ENCODE assay signal across 17 cellular contexts in genomic region chr10:49601857-49602256, GRCh38. TPM values are rescaled to one million over a fixed set of nuclear protein-coding genes. Genes with fewer than 3 reads are reported as not detected.
DNase-seq lines count a peak whose midpoint lies in the region; ATAC-seq and TF ChIP-seq lines count a peak whose summit lies in the region.
"Had no signal": no experiment of that assay in that cellular context is flagged by ENCODE, and none has a peak within 500 bp of the region (broad histone marks: within the 10 kb centered on the region; RNA-seq: fewer than 3 reads in every experiment).

No MANE protein-coding gene starts in this region.

- no peak overlapping the region for H3K4me3 ChIP-seq in GM23338
- H3K4me3 ChIP-seq: body of pancreas, testis had no signal

- no peaks in the 10 kb centered on the region for H3K79me2 ChIP-seq in GM23338 (replicated peaks; ENCODE audit: insufficient read depth)

- no peaks in the 10 kb centered on the region for H3K36me3 Mint-ChIP-seq in GM23338 (ENCODE audit: low read depth)

- peak; percentile 45 for DNase-seq in ACHN
- peak; percentile 71 for DNase-seq in RWPE1 (ENCODE audit: low spot score)
- DNase-seq in iris pigment epithelial cell (ENCODE audit: low read depth) = peak; percentile 56
- DNase-seq in GM23338 (ENCODE audit: low spot score) = no peak
- DNase-seq in retina = no peak
- no peak for DNase-seq in epidermal melanocyte (ENCODE audit: insufficient read length, low spot score)
- DNase-seq: activated CD4-positive, alpha-beta T cell treated with anti-CD3 and anti-CD28 coated beads, Interleukin-2, amount 50 U/mL, for 48 hours; activated effector memory CD4-positive, alpha-beta T cell treated with anti-CD3 and anti-CD28 coated beads, Interleukin-2, amount 50 U/mL, for 16 hours; body of pancreas; effector memory CD4-positive, alpha-beta T cell; kidney glomerular epithelial cell; NCI-H187 treated with DMSO at 0.1 percent for 48 hours; NCI-H69; stimulated activated CD4-positive, alpha-beta T cell treated with anti-CD3 and anti-CD28 coated beads, Interleukin-15, amount 100 ng/mL, for 24 hours; testis had no signal

- POLR2A ChIA-PET in RWPE1 (lab: Yijun Ruan, JAX; ENCODE audit: low non-redundant PET) = no interaction called here

- CTCF ChIA-PET in RWPE1 (lab: Yijun Ruan, JAX) = interaction anchor here (0.5 to 0.6 kb wide), 2 partner anchors 189 to 190 kb away, joined by 3 to 5 read pairs; no protein-coding TSS in a partner anchor

- no peaks in the 10 kb centered on the region for H3K9me2 ChIP-seq in GM23338 (ENCODE audit: insufficient read depth)

- H3K9me3 Mint-ChIP-seq in GM23338 = no peaks in the 10 kb centered on the region

- H3K4me1 Mint-ChIP-seq in GM23338 = peaks cover 4% of the 10 kb centered on the region

- H3K27me3 Mint-ChIP-seq in GM23338 (ENCODE audit: insufficient read depth, low read depth, poor library complexity) = peaks cover 39% of the 10 kb centered on the region

- in situ Hi-C loops in ACHN (cut with HindIII; ENCODE audit: low pct_ligation_motif_present, low pct_unique_long_range_greater_than_20kb, low sequenced_read_pairs) = no loop called here

- H4K20me1 ChIP-seq in GM23338 (replicated peaks; ENCODE audit: insufficient read depth) = peaks cover 3% of the 10 kb centered on the region; the same call in 1 of the 2 replicates

- no peak overlapping the region for H3K27ac Mint-ChIP-seq in GM23338

- no peak overlapping the region for H3K4me3 Mint-ChIP-seq in GM23338

- peaks cover 43% of the 10 kb centered on the region for H3K27me3 ChIP-seq in GM23338 (ENCODE audit: insufficient read depth)
- H3K27me3 ChIP-seq: body of pancreas, testis had no signal

- no peak overlapping the region for H2AFZ ChIP-seq in GM23338

- H3K27ac ChIP-seq in RWPE1 = peak overlapping the region; percentile 68
- no peak overlapping the region for H3K27ac ChIP-seq in GM23338 (ENCODE audit: low read depth)
- H3K27ac ChIP-seq: body of pancreas, testis had no signal

- H3K4me1 ChIP-seq in GM23338 (ENCODE audit: insufficient read depth) = no peaks in the 10 kb centered on the region; the same call in 1 of the 2 replicates
- H3K4me1 ChIP-seq: body of pancreas, testis had no signal

- H3F3A ChIP-seq in GM23338 (replicated peaks; ENCODE audit: low read depth) = no peaks in the 10 kb centered on the region

- H3K4me2 ChIP-seq in GM23338 = no peak overlapping the region

- no peak for TF ChIP-seq CTCF in RWPE1 (conservative IDR thresholded peaks at IDR 0.05; ENCODE audit: low read depth)
- no peak; a peak in 1 of 4 replicates for TF ChIP-seq CTCF in GM23338 (conservative IDR thresholded peaks at IDR 0.05; ENCODE audit: low read depth in 2 of 2)

- H3K36me3 ChIP-seq in GM23338 (ENCODE audit: insufficient read depth) = no peaks in the 10 kb centered on the region

- ATAC-seq in GM19463 (IDR thresholded peaks at IDR 0.05; ENCODE audit: unreplicated experiment) (peak; percentile 50), HG02588 (IDR thresholded peaks at IDR 0.05; ENCODE audit: unreplicated experiment) (no peak), GM23338 (no peak)
- ATAC-seq: body of pancreas had no signal

TF ChIP-seq in GM23338, 12 proteins besides CTCF, POLR2A, EP300 and RAD21:
- TF ChIP-seq, protein P1, sequence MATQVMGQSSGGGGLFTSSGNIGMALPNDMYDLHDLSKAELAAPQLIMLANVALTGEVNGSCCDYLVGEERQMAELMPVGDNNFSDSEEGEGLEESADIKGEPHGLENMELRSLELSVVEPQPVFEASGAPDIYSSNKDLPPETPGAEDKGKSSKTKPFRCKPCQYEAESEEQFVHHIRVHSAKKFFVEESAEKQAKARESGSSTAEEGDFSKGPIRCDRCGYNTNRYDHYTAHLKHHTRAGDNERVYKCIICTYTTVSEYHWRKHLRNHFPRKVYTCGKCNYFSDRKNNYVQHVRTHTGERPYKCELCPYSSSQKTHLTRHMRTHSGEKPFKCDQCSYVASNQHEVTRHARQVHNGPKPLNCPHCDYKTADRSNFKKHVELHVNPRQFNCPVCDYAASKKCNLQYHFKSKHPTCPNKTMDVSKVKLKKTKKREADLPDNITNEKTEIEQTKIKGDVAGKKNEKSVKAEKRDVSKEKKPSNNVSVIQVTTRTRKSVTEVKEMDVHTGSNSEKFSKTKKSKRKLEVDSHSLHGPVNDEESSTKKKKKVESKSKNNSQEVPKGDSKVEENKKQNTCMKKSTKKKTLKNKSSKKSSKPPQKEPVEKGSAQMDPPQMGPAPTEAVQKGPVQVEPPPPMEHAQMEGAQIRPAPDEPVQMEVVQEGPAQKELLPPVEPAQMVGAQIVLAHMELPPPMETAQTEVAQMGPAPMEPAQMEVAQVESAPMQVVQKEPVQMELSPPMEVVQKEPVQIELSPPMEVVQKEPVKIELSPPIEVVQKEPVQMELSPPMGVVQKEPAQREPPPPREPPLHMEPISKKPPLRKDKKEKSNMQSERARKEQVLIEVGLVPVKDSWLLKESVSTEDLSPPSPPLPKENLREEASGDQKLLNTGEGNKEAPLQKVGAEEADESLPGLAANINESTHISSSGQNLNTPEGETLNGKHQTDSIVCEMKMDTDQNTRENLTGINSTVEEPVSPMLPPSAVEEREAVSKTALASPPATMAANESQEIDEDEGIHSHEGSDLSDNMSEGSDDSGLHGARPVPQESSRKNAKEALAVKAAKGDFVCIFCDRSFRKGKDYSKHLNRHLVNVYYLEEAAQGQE (IDR thresholded peaks at IDR 0.05; ENCODE audit: unreplicated experiment) = no peak
- TF ChIP-seq EZH2phosphoT487 (IDR thresholded peaks at IDR 0.05; ENCODE audit: unreplicated experiment) = no peak

RNA-seq across cellular contexts. Expression of gene SLC18A3, which starts 8.3 kb away (rescaled TPM):
- 0.12 TPM in 1 of 2 replicates, not detected in the other for total RNA-seq in GM23338 (2014; rRNA removed; shearing (Covaris generic))
- 0.09 and 0.16 TPM in 2 replicates for polyA plus RNA-seq in GM23338 (2016; fragmentation: Nextera tagmentation; extraction: Ambion mirVana)
- total RNA-seq: body of pancreas, testis had no signal

RNA-seq across cellular contexts. Expression of gene CHAT, which starts 12.0 kb away (rescaled TPM):
- not detected in 2 replicates for total RNA-seq in GM23338 (2014; rRNA removed; shearing (Covaris generic))
- not detected in 2 replicates for polyA plus RNA-seq in GM23338 (2016; fragmentation: Nextera tagmentation; extraction: Ambion mirVana)

Comparison
In these comparisons a context has a peak if more than half of its experiments do, and no peak if none do; other contexts are left out.
1. DNase-seq: peak in ACHN (single experiment), RWPE1 (single experiment) and iris pigment epithelial cell (single experiment); none in GM23338 (single experiment), retina (single experiment) and epidermal melanocyte (single experiment).